In the genomic region with DNA sequence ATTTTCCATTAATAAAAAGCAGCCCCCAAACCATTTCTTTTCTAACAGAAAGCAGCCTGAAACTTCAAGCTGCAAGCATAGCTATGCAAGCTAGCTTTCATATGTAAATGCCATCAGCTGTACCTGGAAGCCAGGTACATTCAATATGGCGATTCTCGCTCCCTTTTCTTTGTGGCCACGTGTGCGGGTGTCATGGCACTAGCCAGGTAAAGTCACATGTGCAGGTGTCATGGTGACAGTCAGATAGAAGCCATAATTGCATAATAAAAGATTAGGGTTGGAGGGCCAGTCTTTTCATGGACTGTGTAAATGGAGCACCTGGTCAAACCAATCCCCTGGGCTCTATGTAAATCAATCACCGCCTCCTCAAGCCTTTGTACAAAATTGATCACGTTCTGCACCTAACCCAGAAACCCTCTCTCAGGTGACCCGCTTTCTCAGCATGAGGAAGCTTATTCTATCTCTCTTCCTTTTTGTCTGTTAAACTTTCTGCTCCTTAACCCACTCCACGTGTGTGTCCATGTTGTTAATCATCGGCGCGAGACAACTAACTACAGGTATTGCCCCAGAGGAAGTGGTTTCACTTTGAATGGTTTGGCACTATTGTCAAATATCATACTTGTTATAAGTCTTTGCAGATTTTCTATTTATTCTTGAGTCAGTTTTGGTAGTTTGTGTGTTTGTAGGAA, we compare ENCODE assay signal across 29 cellular contexts. TPM values are rescaled to one million over a fixed set of nuclear protein-coding genes. Genes with fewer than 3 reads are reported as not detected.
DNase-seq lines count a peak whose midpoint lies in the region; ATAC-seq and TF ChIP-seq lines count a peak whose summit lies in the region.
"Had no signal": no experiment of that assay in that cellular context is flagged by ENCODE, and none has a peak within 500 bp of the region (broad histone marks: within the 10 kb centered on the region; RNA-seq: fewer than 3 reads in every experiment).

No MANE protein-coding gene starts in this region.

- H3K27me3 Mint-ChIP-seq in WTC11 (ENCODE audit: low read depth): no peaks in the 10 kb centered on the region

- peaks cover 1% of the 10 kb centered on the region for H3K9me3 Mint-ChIP-seq in WTC11
- H3K9me3 Mint-ChIP-seq: activated naive CD4-positive, alpha-beta T cell treated with anti-CD3 and anti-CD28 coated beads, Interleukin-2, amount 50 U/mL, for 72 hours; dendritic cell treated with granulocyte-macrophage colony-stimulating factor and Interleukin-4, amounts not matched to agents 40 ng/mL and 50 ng/mL, for 4 days had no signal

- no peaks in the 10 kb centered on the region for H3K4me1 ChIP-seq in DOHH2 (ENCODE audit: control insufficient read depth, low read length)
- H3K4me1 ChIP-seq: gastroesophageal sphincter, psoas muscle had no signal

- DNase-seq in WTC11 (ENCODE audit: low spot score): peak; percentile 41
- DNase-seq in kidney tubule cell (ENCODE audit: low spot score): peak; percentile 2
- no peak for DNase-seq in NK-92 (lab: John Stamatoyannopoulos, UW; ENCODE audit: unreplicated experiment)
- no peak for DNase-seq in COLO668 (lab: John Stamatoyannopoulos, UW; ENCODE audit: unreplicated experiment)
- no peak for DNase-seq in activated CD4-positive, alpha-beta T cell treated with anti-CD3 and anti-CD28 coated beads, Interleukin-2, amount 50 U/mL, for 48 hours
- DNase-seq: activated CD4-positive, alpha-beta T cell treated with anti-CD3 and anti-CD28 coated beads for 4 hours; anterior cingulate cortex; caudate nucleus; DMS53; GF-D8; hypothalamus; mammary epithelial cell; NCI-H1417 treated with DMSO at 0.1 percent for 48 hours; NCI-H2171; NCI-H524; psoas muscle; SK-N-SH; T-helper 2 cell had no signal

- POLR2A ChIA-PET in WTC11 (lab: Charles Lee): no interaction called here

- no peaks in the 10 kb centered on the region for H3K9me3 ChIP-seq in DOHH2 (ENCODE audit: control insufficient read depth, insufficient read depth, low read length)
- H3K9me3 ChIP-seq: gastroesophageal sphincter, psoas muscle, SK-N-SH, tibial nerve had no signal

- ATAC-seq in HG03175 (IDR thresholded peaks at IDR 0.05; ENCODE audit: unreplicated experiment) (peak; percentile 49), WTC11 (peak; percentile 84)
- ATAC-seq: activated naive CD4-positive, alpha-beta T cell treated with anti-CD3 and anti-CD28 coated beads, Interleukin-2, amount 50 U/mL, for 72 hours; gastroesophageal sphincter; HCT116; psoas muscle had no signal

- peak overlapping the region; percentile 99 for H3K27ac Mint-ChIP-seq in WTC11
- H3K27ac Mint-ChIP-seq: activated naive CD4-positive, alpha-beta T cell treated with anti-CD3 and anti-CD28 coated beads, Interleukin-2, amount 50 U/mL, for 72 hours; dendritic cell treated with granulocyte-macrophage colony-stimulating factor and Interleukin-4, amounts not matched to agents 40 ng/mL and 50 ng/mL, for 4 days had no signal

- no peaks in the 10 kb centered on the region for H3K36me3 ChIP-seq in DOHH2 (ENCODE audit: control insufficient read depth, low read length)
- H3K36me3 ChIP-seq: gastroesophageal sphincter, tibial nerve had no signal

- peaks cover 6% of the 10 kb centered on the region for H3K36me3 Mint-ChIP-seq in WTC11
- H3K36me3 Mint-ChIP-seq: activated naive CD4-positive, alpha-beta T cell treated with anti-CD3 and anti-CD28 coated beads, Interleukin-2, amount 50 U/mL, for 72 hours had no signal

- H3K27ac ChIP-seq in DOHH2 (ENCODE audit: low read depth, low read length): no peak overlapping the region
- H3K27ac ChIP-seq: gastroesophageal sphincter, psoas muscle, tibial nerve had no signal

- no peaks in the 10 kb centered on the region for H4K20me1 ChIP-seq in DOHH2 (ENCODE audit: control insufficient read depth, insufficient read depth, low read depth, low read length)

- H3K4me3 Mint-ChIP-seq in WTC11: peak overlapping the region; percentile 71
- H3K4me3 Mint-ChIP-seq: dendritic cell treated with granulocyte-macrophage colony-stimulating factor and Interleukin-4, amounts not matched to agents 40 ng/mL and 50 ng/mL, for 4 days had no signal

- H3K9me2 ChIP-seq in DOHH2 (replicated peaks; ENCODE audit: control insufficient read depth, low read length): no peaks in the 10 kb centered on the region
- H3K9me2 ChIP-seq: SK-N-SH had no signal

- no peaks in the 10 kb centered on the region for H3K79me2 ChIP-seq in DOHH2 (ENCODE audit: control insufficient read depth, low read length)

- no peaks in the 10 kb centered on the region for H3K27me3 ChIP-seq in DOHH2 (ENCODE audit: control insufficient read depth, low read length)
- H3K27me3 ChIP-seq: gastroesophageal sphincter had no signal

- CTCF ChIA-PET in WTC11 (lab: Charles Lee): interaction anchor here (1.0 kb wide), 1 partner anchor 73 kb away, joined by 3 read pairs; no protein-coding TSS in a partner anchor

- no peak for TF ChIP-seq CTCF in DOHH2 (IDR thresholded peaks at IDR 0.05; ENCODE audit: low read depth, low read length, poor library complexity, severe bottlenecking)
- TF ChIP-seq CTCF in WTC11 (IDR thresholded peaks at IDR 0.05): no peak

- H3K4me1 Mint-ChIP-seq in WTC11: peaks cover 72% of the 10 kb centered on the region

- H3F3A ChIP-seq in DOHH2 (ENCODE audit: control insufficient read depth, insufficient read depth): no peaks in the 10 kb centered on the region

- H3K4me2 ChIP-seq in DOHH2 (ENCODE audit: low read length): peak overlapping the region; percentile 27; the same call in 1 of the 2 replicates
- H3K4me2 ChIP-seq: SK-N-SH had no signal

- H3K4me3 ChIP-seq in DOHH2 (ENCODE audit: low read length): no peak overlapping the region
- H3K4me3 ChIP-seq: gastroesophageal sphincter, psoas muscle, tibial nerve had no signal

TF ChIP-seq in WTC11, 78 proteins besides CTCF, POLR2A, EP300 and RAD21:
- TF ChIP-seq, protein P1, sequence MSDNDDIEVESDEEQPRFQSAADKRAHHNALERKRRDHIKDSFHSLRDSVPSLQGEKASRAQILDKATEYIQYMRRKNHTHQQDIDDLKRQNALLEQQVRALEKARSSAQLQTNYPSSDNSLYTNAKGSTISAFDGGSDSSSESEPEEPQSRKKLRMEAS (CRISPR knock-in tag; IDR thresholded peaks at IDR 0.05): peak; percentile 74; the same call in 1 of the 2 replicates
- TF ChIP-seq, protein P2, sequence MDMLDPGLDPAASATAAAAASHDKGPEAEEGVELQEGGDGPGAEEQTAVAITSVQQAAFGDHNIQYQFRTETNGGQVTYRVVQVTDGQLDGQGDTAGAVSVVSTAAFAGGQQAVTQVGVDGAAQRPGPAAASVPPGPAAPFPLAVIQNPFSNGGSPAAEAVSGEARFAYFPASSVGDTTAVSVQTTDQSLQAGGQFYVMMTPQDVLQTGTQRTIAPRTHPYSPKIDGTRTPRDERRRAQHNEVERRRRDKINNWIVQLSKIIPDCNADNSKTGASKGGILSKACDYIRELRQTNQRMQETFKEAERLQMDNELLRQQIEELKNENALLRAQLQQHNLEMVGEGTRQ (CRISPR knock-in tag; IDR thresholded peaks at IDR 0.05): peak; percentile 84
- TF ChIP-seq, protein P3, sequence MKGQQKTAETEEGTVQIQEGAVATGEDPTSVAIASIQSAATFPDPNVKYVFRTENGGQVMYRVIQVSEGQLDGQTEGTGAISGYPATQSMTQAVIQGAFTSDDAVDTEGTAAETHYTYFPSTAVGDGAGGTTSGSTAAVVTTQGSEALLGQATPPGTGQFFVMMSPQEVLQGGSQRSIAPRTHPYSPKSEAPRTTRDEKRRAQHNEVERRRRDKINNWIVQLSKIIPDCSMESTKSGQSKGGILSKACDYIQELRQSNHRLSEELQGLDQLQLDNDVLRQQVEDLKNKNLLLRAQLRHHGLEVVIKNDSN (CRISPR knock-in tag; IDR thresholded peaks at IDR 0.05): peak; percentile 86
- TF ChIP-seq, protein P4, sequence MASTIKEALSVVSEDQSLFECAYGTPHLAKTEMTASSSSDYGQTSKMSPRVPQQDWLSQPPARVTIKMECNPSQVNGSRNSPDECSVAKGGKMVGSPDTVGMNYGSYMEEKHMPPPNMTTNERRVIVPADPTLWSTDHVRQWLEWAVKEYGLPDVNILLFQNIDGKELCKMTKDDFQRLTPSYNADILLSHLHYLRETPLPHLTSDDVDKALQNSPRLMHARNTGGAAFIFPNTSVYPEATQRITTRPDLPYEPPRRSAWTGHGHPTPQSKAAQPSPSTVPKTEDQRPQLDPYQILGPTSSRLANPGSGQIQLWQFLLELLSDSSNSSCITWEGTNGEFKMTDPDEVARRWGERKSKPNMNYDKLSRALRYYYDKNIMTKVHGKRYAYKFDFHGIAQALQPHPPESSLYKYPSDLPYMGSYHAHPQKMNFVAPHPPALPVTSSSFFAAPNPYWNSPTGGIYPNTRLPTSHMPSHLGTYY (CRISPR knock-in tag; IDR thresholded peaks at IDR 0.05): no peak

RNA-seq across cellular contexts. Expression of a gene that starts 18.0 kb away (rescaled TPM):
- 0.07 to 0.20 TPM in 2 of 3 replicates, not detected in the other for total RNA-seq in WTC11 (2021)
- total RNA-seq: gastroesophageal sphincter, kidney epithelial cell, M059J, mammary epithelial cell, OCI-LY7, psoas muscle, skeletal muscle tissue, tibial nerve had no signal

RNA-seq across cellular contexts. Expression of a gene that starts 24.7 kb away (rescaled TPM):
- total RNA-seq in WTC11 (2021): not detected in 3 replicates
- total RNA-seq: kidney epithelial cell, M059J, mammary epithelial cell, psoas muscle, skeletal muscle tissue, tibial nerve had no signal

Comparison
In these comparisons a context has a peak if more than half of its experiments do, and no peak if none do; other contexts are left out.
1. DNase-seq: peak in WTC11 (single experiment) and kidney tubule cell (single experiment); none in NK-92 (single experiment), COLO668 (single experiment) and activated CD4-positive, alpha-beta T cell treated with anti-CD3 and anti-CD28 coated beads, Interleukin-2, amount 50 U/mL, for 48 hours (0 of 2).